In the genomic region with DNA sequence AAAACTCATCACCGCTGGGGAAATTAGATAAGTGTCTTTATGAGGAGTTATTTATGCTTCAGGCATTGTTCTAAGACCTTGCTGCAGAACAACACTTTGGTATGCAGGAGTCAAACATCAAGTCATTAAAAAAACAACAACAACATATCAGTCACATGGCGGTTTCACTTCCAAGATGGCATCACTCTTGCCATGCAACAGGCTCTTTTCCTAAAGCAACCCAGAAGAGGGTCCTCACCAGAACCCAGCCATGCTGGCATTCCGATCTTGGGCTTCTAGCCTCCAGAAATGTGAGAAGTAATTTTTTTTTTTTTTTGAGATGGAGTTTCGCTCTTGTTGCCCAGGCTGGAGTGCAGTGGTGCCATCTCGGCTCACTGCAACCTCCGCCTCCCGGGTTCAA, we compare ENCODE assay signal across 27 cellular contexts.
"Had no signal": no experiment of that assay in that cellular context is flagged by ENCODE, and none has a peak within 500 bp of the region (broad histone marks: within the 10 kb centered on the region; RNA-seq: fewer than 3 reads in every experiment).

No MANE protein-coding gene starts in this region.

- H3K9me3 ChIP-seq: stomach, suprapubic skin, testis, thoracic aorta, thyroid gland, tibial artery, tibial nerve, transverse colon, upper lobe of left lung, upper lobe of right lung, uterus, vagina had no signal

- FAIRE-seq: urothelium cell line had no signal

- H3K4me3 ChIP-seq: stomach, suprapubic skin, testis, thoracic aorta, thyroid gland, tibial artery, tibial nerve, transverse colon, upper lobe of left lung, upper lobe of right lung, uterus, vagina had no signal

- H3K4me1 ChIP-seq: stomach, suprapubic skin, testis, thyroid gland, tibial artery, tibial nerve, transverse colon, upper lobe of left lung, upper lobe of right lung, uterus, vagina had no signal

- DNase-seq: stimulated activated CD4-positive, alpha-beta T cell treated with anti-CD3 and anti-CD28 coated beads, Interleukin-2, amount 100 ng/mL, for 48 hours; stimulated activated CD4-positive, alpha-beta T cell treated with anti-CD3 and anti-CD28 coated beads, Interleukin-4, amount 100 ng/mL, for 1 hour; stimulated activated CD4-positive, alpha-beta T cell treated with anti-CD3 and anti-CD28 coated beads, Interleukin-4, amount 100 ng/mL, for 24 hours; stimulated activated CD4-positive, alpha-beta T cell treated with anti-CD3 and anti-CD28 coated beads, Interleukin-4, amount 100 ng/mL, for 4 hours; stimulated activated CD8-positive, alpha-beta memory T cell treated with anti-CD3 and anti-CD28 coated beads, Interleukin-4, amount 100 ng/mL, for 48 hours; stimulated activated naive B cell treated with anti-CD40 and anti-IgM and Interleukin-4, amounts not matched to agents 10 μg/mL and 1 μg/mL and 100 μg/mL, for 72 hours; stimulated activated naive CD4-positive, alpha-beta T cell; stimulated activated naive CD4-positive, alpha-beta T cell treated with Interleukin-2 at 50 U/mL for 16 hours; stimulated activated naive CD8-positive, alpha-beta T cell treated with anti-CD3 and anti-CD28 coated beads, Interleukin-15, amount 100 ng/mL, for 72 hours; stimulated activated naive CD8-positive, alpha-beta T cell treated with anti-CD3 and anti-CD28 coated beads, Interleukin-15, Interleukin-2, amounts not matched to agents 100 U/mL and 50 U/mL, for 24 hours; stomach; substantia nigra; testis; thyroid gland; tibial artery; transverse colon; trophoblast cell; upper lobe of left lung; upper lobe of right lung; uterus had no signal

- ATAC-seq: stimulated activated effector memory CD8-positive, alpha-beta T cell treated with anti-CD3 and anti-CD28 coated beads, Interleukin-12 subunit alpha, Interleukin-12 subunit beta, amount 100 ng/mL, for 72 hours; stimulated activated memory B cell treated with anti-CD40 and anti-IgM and Interleukin-4, amounts not matched to agents 10 μg/mL and 1 μg/mL and 100 μg/mL, for 72 hours; stimulated activated naive B cell treated with anti-CD40 and anti-IgM and Interleukin-4, amounts not matched to agents 10 μg/mL and 1 μg/mL and 100 μg/mL, for 72 hours; stimulated activated naive CD8-positive, alpha-beta T cell treated with anti-CD3 and anti-CD28 coated beads, Interleukin-15, amount 100 ng/mL, for 72 hours; stimulated activated naive CD8-positive, alpha-beta T cell treated with anti-CD3 and anti-CD28 coated beads, Interleukin-15, Interleukin-2, amounts not matched to agents 100 U/mL and 50 U/mL, for 24 hours; upper lobe of right lung had no signal

- H3K27me3 ChIP-seq: stomach, suprapubic skin, testis, thyroid gland, tibial artery, tibial nerve, transverse colon, upper lobe of left lung, upper lobe of right lung, uterus, vagina had no signal

- H3K36me3 ChIP-seq: stomach, suprapubic skin, thoracic aorta, thyroid gland, tibial artery, tibial nerve, transverse colon, upper lobe of left lung, upper lobe of right lung, uterus, vagina had no signal

- H3K27ac ChIP-seq: stomach, suprapubic skin, testis, thoracic aorta, thyroid gland, tibial artery, tibial nerve, transverse colon, upper lobe of left lung, upper lobe of right lung, uterus, vagina had no signal
